ENCODE assay signal across 1 cellular context in genomic region chrX:23694606-23695005, GRCh38.
TF ChIP-seq lines count a peak whose summit lies in the region.

No MANE protein-coding gene starts in this region.

TF ChIP-seq in GM23338, 12 proteins besides CTCF, POLR2A, EP300 and RAD21 (continued from another document):
- TF ChIP-seq ZNF462 (CRISPR knock-in tag; IDR thresholded peaks at IDR 0.05): no peak
- no peak for TF ChIP-seq ZNF331 (CRISPR knock-in tag; IDR thresholded peaks at IDR 0.05; ENCODE audit: low read depth)
- no peak for TF ChIP-seq STAT1 (IDR thresholded peaks at IDR 0.05; ENCODE audit: unreplicated experiment)
- TF ChIP-seq NANOG (IDR thresholded peaks at IDR 0.05; ENCODE audit: borderline replicate concordance): no peak
- TF ChIP-seq JUNB (IDR thresholded peaks at IDR 0.05; ENCODE audit: unreplicated experiment): no peak
